In genomic region chr3:183807881-183808280, GRCh38 we compare ENCODE assay signal across 18 cellular contexts. TPM values are rescaled to one million over a fixed set of nuclear protein-coding genes. Genes with fewer than 3 reads are reported as not detected.
"Had no signal": no experiment of that assay in that cellular context is flagged by ENCODE, and none has a peak within 500 bp of the region (broad histone marks: within the 10 kb centered on the region; RNA-seq: fewer than 3 reads in every experiment).

No MANE protein-coding gene starts in this region.

- H3K27ac ChIP-seq: colonic mucosa, heart left ventricle, neutrophil, testis, tibial nerve, upper lobe of right lung, vagina had no signal

- DNase-seq: colonic mucosa; dermis blood vessel endothelial cell; effector CD4-positive, alpha-beta T cell; endodermal cell; erythroblast; foreskin melanocyte; heart left ventricle; hippocampal formation; kidney glomerular epithelial cell; naive thymus-derived CD4-positive, alpha-beta T cell; stimulated activated CD4-positive, alpha-beta T cell treated with anti-CD3 and anti-CD28 coated beads, Interleukin-12 subunit alpha, Interleukin-12 subunit beta, amount 100 ng/mL, for 4 hours; stimulated activated naive CD8-positive, alpha-beta T cell treated with anti-CD3 and anti-CD28 coated beads, Interleukin-15, Interleukin-2, amounts not matched to agents 100 U/mL and 50 U/mL, for 24 hours; testis; upper lobe of right lung had no signal

- H3K9me3 ChIP-seq: colonic mucosa, heart left ventricle, neutrophil, testis, tibial nerve, upper lobe of right lung, vagina had no signal

- H3K4me1 Mint-ChIP-seq: endodermal cell; naive thymus-derived CD4-positive, alpha-beta T cell had no signal

- H3K27me3 ChIP-seq: colonic mucosa, heart left ventricle, neutrophil, testis, tibial nerve, upper lobe of right lung, vagina had no signal

- H3K9me3 Mint-ChIP-seq: endodermal cell; naive thymus-derived CD4-positive, alpha-beta T cell had no signal

- H3K4me1 ChIP-seq: colonic mucosa, heart left ventricle, testis, tibial nerve, upper lobe of right lung had no signal

- H3K4me3 ChIP-seq: colonic mucosa, heart left ventricle, testis, tibial nerve, upper lobe of right lung, vagina had no signal

- H3K4me3 Mint-ChIP-seq: endodermal cell; naive thymus-derived CD4-positive, alpha-beta T cell had no signal

- ATAC-seq: heart left ventricle; naive thymus-derived CD4-positive, alpha-beta T cell; sciatic nerve; stimulated activated naive CD8-positive, alpha-beta T cell treated with anti-CD3 and anti-CD28 coated beads, Interleukin-15, Interleukin-2, amounts not matched to agents 100 U/mL and 50 U/mL, for 24 hours; upper lobe of right lung had no signal

- H3K27me3 Mint-ChIP-seq: naive thymus-derived CD4-positive, alpha-beta T cell had no signal

- H3K27ac Mint-ChIP-seq: endodermal cell had no signal

RNA-seq across cellular contexts. Expression of gene MAP6D1, which starts 17.5 kb away (rescaled TPM):
- total RNA-seq: vagina had no signal
